In the genomic region with DNA sequence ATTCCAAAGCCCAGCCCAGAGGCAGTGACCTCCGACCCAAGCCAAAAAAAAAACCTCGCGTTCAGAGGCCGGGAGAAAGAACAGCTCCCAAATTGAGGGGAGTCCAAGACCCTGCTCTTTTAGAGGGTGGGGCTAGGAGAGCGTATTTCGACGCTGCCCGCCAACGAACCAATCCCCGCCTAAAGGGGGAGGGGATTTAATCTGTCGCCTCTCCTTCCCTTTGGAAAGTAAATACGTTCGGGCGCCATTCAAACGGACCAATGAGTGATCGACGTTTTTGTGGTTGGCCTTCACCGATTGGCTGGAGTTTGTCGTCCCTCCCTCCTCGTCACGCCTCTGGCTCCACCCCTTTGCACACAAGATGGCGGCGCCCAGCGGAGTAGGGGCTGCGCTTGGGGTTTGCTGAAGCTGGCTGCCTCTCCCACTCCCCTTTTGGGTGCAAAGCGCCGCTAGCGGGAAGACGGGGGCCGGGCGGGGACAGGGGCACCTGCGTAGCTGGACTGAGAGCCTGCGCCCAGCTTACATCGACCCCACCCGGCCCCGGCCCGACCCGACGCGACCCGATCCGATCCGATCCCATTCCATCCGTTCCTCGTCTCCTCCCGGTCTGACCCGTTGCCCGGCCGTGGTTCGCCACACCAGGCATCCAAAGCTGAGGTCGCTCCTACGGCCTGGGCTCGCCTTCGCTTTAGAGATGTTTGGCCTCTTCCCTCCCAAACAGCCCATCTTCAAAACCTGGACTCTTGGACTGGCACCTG, we compare ENCODE assay signal across 8 cellular contexts. TPM values are rescaled to one million over a fixed set of nuclear protein-coding genes. Genes with fewer than 3 reads are reported as not detected.
DNase-seq lines count a peak whose midpoint lies in the region; TF ChIP-seq lines count a peak whose summit lies in the region.

RNF26 (plus strand) TSS at position 355 of the 758 bp plus-strand sequence. CDS start 596 bp downstream, outside the sequence.

- H3K36me3 Mint-ChIP-seq in nephron (ENCODE audit: low read depth): no peaks in the 10 kb centered on the region
- H3K36me3 Mint-ChIP-seq in stimulated activated naive CD8-positive, alpha-beta T cell treated with anti-CD3 and anti-CD28 coated beads, Interleukin-15, Interleukin-2, amounts not matched to agents 100 ng/mL and 50 ng/mL, for 24 hours (ENCODE audit: low read depth): peaks cover 16% of the 10 kb centered on the region

- H3K4me3 Mint-ChIP-seq in nephron: peak within 1 kb of the TSS; percentile 99 to 100 (median 99)
- H3K4me3 Mint-ChIP-seq in stimulated activated naive CD8-positive, alpha-beta T cell treated with anti-CD3 and anti-CD28 coated beads, Interleukin-15, Interleukin-2, amounts not matched to agents 100 ng/mL and 50 ng/mL, for 24 hours: peak within 1 kb of the TSS; percentile 97

- H3K27me3 ChIP-seq in H7 (ENCODE audit: control insufficient read depth, insufficient read depth, low read length): peaks cover 8% of the 10 kb centered on the region

- H3K9me3 Mint-ChIP-seq in nephron: no peaks in the 10 kb centered on the region
- no peaks in the 10 kb centered on the region for H3K9me3 Mint-ChIP-seq in stimulated activated naive CD8-positive, alpha-beta T cell treated with anti-CD3 and anti-CD28 coated beads, Interleukin-15, Interleukin-2, amounts not matched to agents 100 ng/mL and 50 ng/mL, for 24 hours

- peaks cover 53% of the 10 kb centered on the region for H3K4me1 Mint-ChIP-seq in nephron
- peaks cover 43% of the 10 kb centered on the region for H3K4me1 Mint-ChIP-seq in stimulated activated naive CD8-positive, alpha-beta T cell treated with anti-CD3 and anti-CD28 coated beads, Interleukin-15, Interleukin-2, amounts not matched to agents 100 ng/mL and 50 ng/mL, for 24 hours (ENCODE audit: low read depth)

- H3K27me3 Mint-ChIP-seq in nephron (ENCODE audit: low read depth): peaks cover 12% of the 10 kb centered on the region
- H3K27me3 Mint-ChIP-seq in stimulated activated naive CD8-positive, alpha-beta T cell treated with anti-CD3 and anti-CD28 coated beads, Interleukin-15, Interleukin-2, amounts not matched to agents 100 ng/mL and 50 ng/mL, for 24 hours: peaks cover 9% of the 10 kb centered on the region

- TF ChIP-seq CTCF in fibroblast of the aortic adventitia (IDR thresholded peaks at IDR 0.05; ENCODE audit: insufficient read depth, low read length): no peak
- no peak for TF ChIP-seq CTCF in nephron (IDR thresholded peaks at IDR 0.05; ENCODE audit: unreplicated experiment in 3 of 3)

- DNase-seq in ELF-1 (ENCODE audit: low read depth, low spot score): peak; percentile 100
- peak; percentile 99 for DNase-seq in H7
- DNase-seq in M059J (ENCODE audit: low read depth): peak; percentile 98
- DNase-seq in SHP77 (lab: John Stamatoyannopoulos, UW): peak; percentile 96
- DNase-seq in activated effector memory CD4-positive, alpha-beta T cell treated with anti-CD3 and anti-CD28 coated beads, Interleukin-2, amount 50 U/mL, for 16 hours: peak; percentile 97
- peak; percentile 98 for DNase-seq in fibroblast of the aortic adventitia (ENCODE audit: low read depth)

- peaks cover 7% of the 10 kb centered on the region for H3K36me3 ChIP-seq in H7 (replicated peaks; ENCODE audit: control insufficient read depth, insufficient read depth, low read length)

- H3K27ac Mint-ChIP-seq in nephron: peak within 1 kb of the TSS; percentile 69 to 94 (median 87)
- H3K27ac Mint-ChIP-seq in stimulated activated naive CD8-positive, alpha-beta T cell treated with anti-CD3 and anti-CD28 coated beads, Interleukin-15, Interleukin-2, amounts not matched to agents 100 ng/mL and 50 ng/mL, for 24 hours: peak within 1 kb of the TSS; percentile 98

- H3K4me3 ChIP-seq in H7 (ENCODE audit: insufficient read depth, low read depth, low read length) (peak within 1 kb of the TSS; percentile 84), fibroblast of the aortic adventitia (ENCODE audit: low read depth, low read length) (peak within 1 kb of the TSS; percentile 89)

RNA-seq across cellular contexts. Expression of gene RNF26, which starts in this region (rescaled TPM):
- total RNA-seq in H7 (2014; rRNA removed; shearing (Covaris generic)): 26.4 and 28.9 TPM in 2 replicates
- total RNA-seq in M059J (2014; rRNA removed; shearing (Covaris generic)): 9.5 and 16.1 TPM in 2 replicates
- 4.7 and 7.1 TPM in 2 replicates for total RNA-seq in fibroblast of the aortic adventitia (ENCODE audit: low replicate concordance)

Comparison
In these comparisons a context has a peak if more than half of its experiments do, and no peak if none do; other contexts are left out.
1. Peak in every context shown above with its lines: DNase-seq and H3K4me3 ChIP-seq.